1 cellular context compared by ENCODE assay signal in genomic region chr19:49663224-49663623, GRCh38.
TF ChIP-seq lines count a peak whose summit lies in the region.

No MANE protein-coding gene starts in this region.

TF ChIP-seq in GM23338, 12 proteins besides CTCF, POLR2A, EP300 and RAD21 (continued from another document):
- no peak for TF ChIP-seq REST (IDR thresholded peaks at IDR 0.05; ENCODE audit: unreplicated experiment)
- TF ChIP-seq STAT1 (IDR thresholded peaks at IDR 0.05; ENCODE audit: unreplicated experiment) = no peak
- no peak for TF ChIP-seq JUNB (IDR thresholded peaks at IDR 0.05; ENCODE audit: unreplicated experiment)
- TF ChIP-seq NANOG (IDR thresholded peaks at IDR 0.05; ENCODE audit: borderline replicate concordance) = no peak
- no peak for TF ChIP-seq ZNF114 (CRISPR knock-in tag; IDR thresholded peaks at IDR 0.05)
- no peak for TF ChIP-seq ZNF462 (CRISPR knock-in tag; IDR thresholded peaks at IDR 0.05)
- TF ChIP-seq CREB1 (CRISPR knock-in tag; IDR thresholded peaks at IDR 0.05; ENCODE audit: low read depth) = no peak
- TF ChIP-seq EZH2phosphoT487 (IDR thresholded peaks at IDR 0.05; ENCODE audit: unreplicated experiment) = no peak
- no peak for TF ChIP-seq ZNF331 (CRISPR knock-in tag; IDR thresholded peaks at IDR 0.05; ENCODE audit: low read depth)
